ENCODE assay signal across 1 cellular context in the genomic region with DNA sequence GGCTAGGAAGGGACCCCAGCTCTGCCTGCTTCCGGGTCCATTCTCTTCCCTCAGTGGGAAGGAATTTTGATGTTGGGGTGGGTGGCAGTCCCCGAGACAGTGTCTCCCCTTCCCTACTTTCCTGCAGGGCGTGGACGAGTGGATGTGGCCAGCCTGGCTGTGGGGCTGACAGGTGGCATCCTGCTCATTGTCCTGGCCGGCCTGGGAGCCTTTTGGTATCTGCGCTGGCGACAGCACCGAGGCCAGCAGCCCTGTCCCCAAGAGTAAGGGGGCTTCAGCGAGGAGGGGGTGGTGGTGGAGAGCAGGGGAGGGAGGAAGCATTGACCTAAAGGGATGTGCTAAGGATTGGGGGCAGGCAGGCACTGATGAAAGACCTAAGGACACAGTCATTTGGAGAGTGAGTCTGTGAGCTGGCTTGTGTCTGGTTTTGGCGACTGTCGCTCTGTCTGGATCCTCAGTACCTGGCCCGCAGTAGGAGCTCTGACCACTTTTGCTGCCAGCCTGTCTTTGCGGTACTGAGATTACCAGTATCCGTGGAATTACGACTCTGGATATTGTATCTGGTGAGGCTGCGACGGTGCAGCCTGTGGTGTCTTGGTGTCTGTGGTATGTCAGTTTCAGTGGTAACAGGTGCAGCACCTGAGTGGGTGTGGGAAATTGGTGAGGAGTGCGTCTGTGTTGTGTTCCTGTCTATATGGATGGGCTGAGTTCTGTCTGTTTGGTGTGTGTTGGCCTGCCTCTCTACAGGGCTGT.
TF ChIP-seq lines count a peak whose summit lies in the region.

No MANE protein-coding gene starts in this region.

TF ChIP-seq in GM12878, 131 proteins besides CTCF, POLR2A, EP300 and RAD21 (continued from another document):
- TF ChIP-seq ZNF274 (IDR thresholded peaks at IDR 0.05; ENCODE audit: insufficient read depth, insufficient read length) (no peak), RFX5 (IDR thresholded peaks at IDR 0.05; ENCODE audit: low read depth, low read length) (no peak), STAT3 (IDR thresholded peaks at IDR 0.05; ENCODE audit: low read depth, low read length) (no peak), RUNX3 (IDR thresholded peaks at IDR 0.05; ENCODE audit: low read length) (peak; percentile 92), CBX5 (IDR thresholded peaks at IDR 0.05; ENCODE audit: low read depth) (no peak), CHD4 (IDR thresholded peaks at IDR 0.05) (no peak), IKZF1 (conservative IDR thresholded peaks at IDR 0.05) (peak; percentile 60), DPF2 (IDR thresholded peaks at IDR 0.05) (peak; percentile 54; the same call in 1 of the 2 replicates), CREB1 (IDR thresholded peaks at IDR 0.05; ENCODE audit: low read depth) (0 out of 2 replicates have a peak, but pooled peaks have one; percentile 12), EGR1 (IDR thresholded peaks at IDR 0.05; ENCODE audit: borderline replicate concordance in 1 of 2, low read depth in 2 of 2, low read length in 2 of 2) (peak in 1 of 2 experiments; percentile 75; a peak in 2 of 3 replicates)
- TF ChIP-seq, protein P1, sequence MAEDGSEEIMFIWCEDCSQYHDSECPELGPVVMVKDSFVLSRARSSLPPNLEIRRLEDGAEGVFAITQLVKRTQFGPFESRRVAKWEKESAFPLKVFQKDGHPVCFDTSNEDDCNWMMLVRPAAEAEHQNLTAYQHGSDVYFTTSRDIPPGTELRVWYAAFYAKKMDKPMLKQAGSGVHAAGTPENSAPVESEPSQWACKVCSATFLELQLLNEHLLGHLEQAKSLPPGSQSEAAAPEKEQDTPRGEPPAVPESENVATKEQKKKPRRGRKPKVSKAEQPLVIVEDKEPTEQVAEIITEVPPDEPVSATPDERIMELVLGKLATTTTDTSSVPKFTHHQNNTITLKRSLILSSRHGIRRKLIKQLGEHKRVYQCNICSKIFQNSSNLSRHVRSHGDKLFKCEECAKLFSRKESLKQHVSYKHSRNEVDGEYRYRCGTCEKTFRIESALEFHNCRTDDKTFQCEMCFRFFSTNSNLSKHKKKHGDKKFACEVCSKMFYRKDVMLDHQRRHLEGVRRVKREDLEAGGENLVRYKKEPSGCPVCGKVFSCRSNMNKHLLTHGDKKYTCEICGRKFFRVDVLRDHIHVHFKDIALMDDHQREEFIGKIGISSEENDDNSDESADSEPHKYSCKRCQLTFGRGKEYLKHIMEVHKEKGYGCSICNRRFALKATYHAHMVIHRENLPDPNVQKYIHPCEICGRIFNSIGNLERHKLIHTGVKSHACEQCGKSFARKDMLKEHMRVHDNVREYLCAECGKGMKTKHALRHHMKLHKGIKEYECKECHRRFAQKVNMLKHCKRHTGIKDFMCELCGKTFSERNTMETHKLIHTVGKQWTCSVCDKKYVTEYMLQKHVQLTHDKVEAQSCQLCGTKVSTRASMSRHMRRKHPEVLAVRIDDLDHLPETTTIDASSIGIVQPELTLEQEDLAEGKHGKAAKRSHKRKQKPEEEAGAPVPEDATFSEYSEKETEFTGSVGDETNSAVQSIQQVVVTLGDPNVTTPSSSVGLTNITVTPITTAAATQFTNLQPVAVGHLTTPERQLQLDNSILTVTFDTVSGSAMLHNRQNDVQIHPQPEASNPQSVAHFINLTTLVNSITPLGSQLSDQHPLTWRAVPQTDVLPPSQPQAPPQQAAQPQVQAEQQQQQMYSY (CRISPR knock-in tag; IDR thresholded peaks at IDR 0.05) = no peak
- TF ChIP-seq, protein P2, sequence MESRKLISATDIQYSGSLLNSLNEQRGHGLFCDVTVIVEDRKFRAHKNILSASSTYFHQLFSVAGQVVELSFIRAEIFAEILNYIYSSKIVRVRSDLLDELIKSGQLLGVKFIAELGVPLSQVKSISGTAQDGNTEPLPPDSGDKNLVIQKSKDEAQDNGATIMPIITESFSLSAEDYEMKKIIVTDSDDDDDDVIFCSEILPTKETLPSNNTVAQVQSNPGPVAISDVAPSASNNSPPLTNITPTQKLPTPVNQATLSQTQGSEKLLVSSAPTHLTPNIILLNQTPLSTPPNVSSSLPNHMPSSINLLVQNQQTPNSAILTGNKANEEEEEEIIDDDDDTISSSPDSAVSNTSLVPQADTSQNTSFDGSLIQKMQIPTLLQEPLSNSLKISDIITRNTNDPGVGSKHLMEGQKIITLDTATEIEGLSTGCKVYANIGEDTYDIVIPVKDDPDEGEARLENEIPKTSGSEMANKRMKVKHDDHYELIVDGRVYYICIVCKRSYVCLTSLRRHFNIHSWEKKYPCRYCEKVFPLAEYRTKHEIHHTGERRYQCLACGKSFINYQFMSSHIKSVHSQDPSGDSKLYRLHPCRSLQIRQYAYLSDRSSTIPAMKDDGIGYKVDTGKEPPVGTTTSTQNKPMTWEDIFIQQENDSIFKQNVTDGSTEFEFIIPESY (IDR thresholded peaks at IDR 0.05) = no peak
- TF ChIP-seq, protein P3, sequence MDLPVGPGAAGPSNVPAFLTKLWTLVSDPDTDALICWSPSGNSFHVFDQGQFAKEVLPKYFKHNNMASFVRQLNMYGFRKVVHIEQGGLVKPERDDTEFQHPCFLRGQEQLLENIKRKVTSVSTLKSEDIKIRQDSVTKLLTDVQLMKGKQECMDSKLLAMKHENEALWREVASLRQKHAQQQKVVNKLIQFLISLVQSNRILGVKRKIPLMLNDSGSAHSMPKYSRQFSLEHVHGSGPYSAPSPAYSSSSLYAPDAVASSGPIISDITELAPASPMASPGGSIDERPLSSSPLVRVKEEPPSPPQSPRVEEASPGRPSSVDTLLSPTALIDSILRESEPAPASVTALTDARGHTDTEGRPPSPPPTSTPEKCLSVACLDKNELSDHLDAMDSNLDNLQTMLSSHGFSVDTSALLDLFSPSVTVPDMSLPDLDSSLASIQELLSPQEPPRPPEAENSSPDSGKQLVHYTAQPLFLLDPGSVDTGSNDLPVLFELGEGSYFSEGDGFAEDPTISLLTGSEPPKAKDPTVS (IDR thresholded peaks at IDR 0.05; ENCODE audit: low read depth, low read length) = no peak
- TF ChIP-seq, protein P4, sequence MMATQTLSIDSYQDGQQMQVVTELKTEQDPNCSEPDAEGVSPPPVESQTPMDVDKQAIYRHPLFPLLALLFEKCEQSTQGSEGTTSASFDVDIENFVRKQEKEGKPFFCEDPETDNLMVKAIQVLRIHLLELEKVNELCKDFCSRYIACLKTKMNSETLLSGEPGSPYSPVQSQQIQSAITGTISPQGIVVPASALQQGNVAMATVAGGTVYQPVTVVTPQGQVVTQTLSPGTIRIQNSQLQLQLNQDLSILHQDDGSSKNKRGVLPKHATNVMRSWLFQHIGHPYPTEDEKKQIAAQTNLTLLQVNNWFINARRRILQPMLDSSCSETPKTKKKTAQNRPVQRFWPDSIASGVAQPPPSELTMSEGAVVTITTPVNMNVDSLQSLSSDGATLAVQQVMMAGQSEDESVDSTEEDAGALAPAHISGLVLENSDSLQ (IDR thresholded peaks at IDR 0.05) = peak; percentile 48; the same call in 1 of the 2 replicates
